In genomic region chr19:8321067-8321759, GRCh38 we compare ENCODE assay signal across 1 cellular context.
TF ChIP-seq lines count a peak whose summit lies in the region.

NDUFA7 (minus strand) TSS chr19:8321375; CDS start chr19:8321358, 17 bp downstream.
RPS28 (plus strand) TSS chr19:8321496; CDS start chr19:8321531, 35 bp downstream.

TF ChIP-seq in HepG2, 621 proteins besides CTCF, POLR2A, EP300 and RAD21 (continued from another document and continues in another):
- TF ChIP-seq ZNF724P (CRISPR knock-in tag; IDR thresholded peaks at IDR 0.05; ENCODE audit: borderline replicate concordance) (no peak), SALL1 (CRISPR knock-in tag; IDR thresholded peaks at IDR 0.05) (peak; percentile 76; the same call in 1 of the 2 replicates), IKZF4 (CRISPR knock-in tag; IDR thresholded peaks at IDR 0.05; ENCODE audit: borderline replicate concordance, low read depth, not compliant biosample characterization) (no peak), ZFP91 (CRISPR knock-in tag; IDR thresholded peaks at IDR 0.05; ENCODE audit: borderline replicate concordance) (peak; percentile 87), SP1 (IDR thresholded peaks at IDR 0.05) (no peak), SP1 (CRISPR knock-in tag; IDR thresholded peaks at IDR 0.05) (peak; percentile 95), MBNL3 (CRISPR knock-in tag; conservative IDR thresholded peaks at IDR 0.05) (no peak), IRF1 (CRISPR knock-in tag; IDR thresholded peaks at IDR 0.05; ENCODE audit: low read depth) (no peak), ZNF121 (CRISPR knock-in tag; IDR thresholded peaks at IDR 0.05) (no peak), REST (IDR thresholded peaks at IDR 0.05; ENCODE audit: borderline replicate concordance in 1 of 2, low read depth in 1 of 2, low read length in 2 of 2) (peak in 1 of 2 experiments; percentile 59; a peak in 1 of 4 replicates), RAD51 (IDR thresholded peaks at IDR 0.05; ENCODE audit: borderline replicate concordance) (peak; percentile 79; the same call in 1 of the 2 replicates), JDP2 (CRISPR knock-in tag; IDR thresholded peaks at IDR 0.05; ENCODE audit: borderline replicate concordance) (no peak), MEIS1 (CRISPR knock-in tag; IDR thresholded peaks at IDR 0.05; ENCODE audit: borderline replicate concordance) (peak; percentile 64; the same call in 1 of the 2 replicates), NFIB (CRISPR knock-in tag; IDR thresholded peaks at IDR 0.05; ENCODE audit: borderline replicate concordance) (no peak), PITX1 (CRISPR knock-in tag; IDR thresholded peaks at IDR 0.05) (no peak), DR1 (CRISPR knock-in tag; IDR thresholded peaks at IDR 0.05) (peak; percentile 98), ARID4A (CRISPR knock-in tag; IDR thresholded peaks at IDR 0.05; ENCODE audit: borderline replicate concordance) (peak; percentile 91), RFXANK (CRISPR knock-in tag; IDR thresholded peaks at IDR 0.05) (0 out of 2 replicates have a peak, but pooled peaks have one; percentile 30), MLX (CRISPR knock-in tag; IDR thresholded peaks at IDR 0.05) (0 out of 2 replicates have a peak, but pooled peaks have one; percentile 13), GPN1 (CRISPR knock-in tag; IDR thresholded peaks at IDR 0.05; ENCODE audit: borderline replicate concordance) (no peak), ARNTL (CRISPR knock-in tag; IDR thresholded peaks at IDR 0.05) (peak; percentile 72; the same call in 1 of the 2 replicates), BORCS8-MEF2B (CRISPR knock-in tag; IDR thresholded peaks at IDR 0.05) (peak; percentile 52; the same call in 1 of the 2 replicates), ZSCAN12 (CRISPR knock-in tag; IDR thresholded peaks at IDR 0.05) (no peak), KDM5A (IDR thresholded peaks at IDR 0.05; ENCODE audit: borderline replicate concordance, low read length) (peak; percentile 90), MAX (IDR thresholded peaks at IDR 0.05) (peak; percentile 74; the same call in 1 of the 2 replicates), ZBTB43 (CRISPR knock-in tag; conservative IDR thresholded peaks at IDR 0.05) (no peak), HIC2 (CRISPR knock-in tag; IDR thresholded peaks at IDR 0.05; ENCODE audit: low read depth) (no peak), DMTF1 (CRISPR knock-in tag; IDR thresholded peaks at IDR 0.05) (no peak), ZNF720 (CRISPR knock-in tag; IDR thresholded peaks at IDR 0.05) (no peak), IRF9 (CRISPR knock-in tag; IDR thresholded peaks at IDR 0.05; ENCODE audit: borderline replicate concordance) (peak; percentile 62; the same call in 1 of the 2 replicates), ELF3 (CRISPR knock-in tag; IDR thresholded peaks at IDR 0.05) (no peak), ZNF740 (CRISPR knock-in tag; IDR thresholded peaks at IDR 0.05) (no peak), ZBTB38 (CRISPR knock-in tag; IDR thresholded peaks at IDR 0.05) (peak; percentile 80), ZNF30 (CRISPR knock-in tag; IDR thresholded peaks at IDR 0.05) (peak; percentile 70), ZNF597 (CRISPR knock-in tag; IDR thresholded peaks at IDR 0.05) (no peak), NRL (CRISPR knock-in tag; IDR thresholded peaks at IDR 0.05; ENCODE audit: borderline replicate concordance) (no peak), ZNF557 (CRISPR knock-in tag; IDR thresholded peaks at IDR 0.05) (peak; percentile 58; the same call in 1 of the 2 replicates)
